8 cellular contexts compared by ENCODE assay signal in genomic region chr7:92404170-92404614, GRCh38. TPM values are rescaled to one million over a fixed set of nuclear protein-coding genes. Genes with fewer than 3 reads are reported as not detected.
DNase-seq lines count a peak whose midpoint lies in the region; ATAC-seq and TF ChIP-seq lines count a peak whose summit lies in the region.

No MANE protein-coding gene starts in this region.

- no peaks in the 10 kb centered on the region for H3K9me3 ChIP-seq in A673 (ENCODE audit: low read depth, low read length, poor library complexity, severe bottlenecking)

- ATAC-seq in activated CD8-positive, alpha-beta T cell treated with anti-CD3 and anti-CD28 coated beads, Interleukin-2, amount 10 ng/mL, durations not matched to agents 7 days and 5 days: peak; percentile 90
- no peak for ATAC-seq in GM18873 (IDR thresholded peaks at IDR 0.05; ENCODE audit: low FRiP score, unreplicated experiment)
- no peak for ATAC-seq in GM21737 (IDR thresholded peaks at IDR 0.05; ENCODE audit: unreplicated experiment)
- no peak for ATAC-seq in HG02973 (IDR thresholded peaks at IDR 0.05; ENCODE audit: unreplicated experiment)

- CTCF ChIA-PET in A673 (lab: Charles Lee): no interaction called here
- CTCF ChIA-PET in activated CD8-positive, alpha-beta T cell treated with anti-CD3 and anti-CD28 coated beads, Interleukin-2, amount 10 ng/mL, durations not matched to agents 7 days and 5 days (lab: Charles Lee): interaction anchor here (0.9 to 1.5 kb wide), 7 partner anchors 10 to 524 kb away, joined by 3 to 5 read pairs (median 4); partner anchors contain the start of genes GATAD1 and MTERF1

- H3K4me1 Mint-ChIP-seq in activated CD8-positive, alpha-beta T cell treated with anti-CD3 and anti-CD28 coated beads, Interleukin-2, amount 10 ng/mL, durations not matched to agents 7 days and 5 days (ENCODE audit: low read depth): peaks cover 25% of the 10 kb centered on the region

- no TSS peak for BruUV-seq in A673 (replicated peaks; lab: Mats Ljungman, UMichigan)

- H3K36me3 Mint-ChIP-seq in activated CD8-positive, alpha-beta T cell treated with anti-CD3 and anti-CD28 coated beads, Interleukin-2, amount 10 ng/mL, durations not matched to agents 7 days and 5 days (ENCODE audit: low read depth): peaks cover 26% of the 10 kb centered on the region

- H3K27ac Mint-ChIP-seq in activated CD8-positive, alpha-beta T cell treated with anti-CD3 and anti-CD28 coated beads, Interleukin-2, amount 10 ng/mL, durations not matched to agents 7 days and 5 days: peak overlapping the region; percentile 60

- DNase-seq in A673 (ENCODE audit: low spot score) (no peak), Kasumi-1 (lab: John Stamatoyannopoulos, UW) (peak; percentile 46 to 50), iPS-NIHi7 (ENCODE audit: extremely low spot score) (peak; percentile 29), mucosa of gallbladder (ENCODE audit: low spot score) (no peak)
- peak; percentile 83 for DNase-seq in activated CD8-positive, alpha-beta T cell treated with anti-CD3 and anti-CD28 coated beads, Interleukin-2, amount 10 ng/mL, durations not matched to agents 7 days and 5 days

- H3K4me1 ChIP-seq in A673 (ENCODE audit: insufficient read depth, low read length, poor library complexity, severe bottlenecking): no peaks in the 10 kb centered on the region

- no peaks in the 10 kb centered on the region for H3K27me3 Mint-ChIP-seq in activated CD8-positive, alpha-beta T cell treated with anti-CD3 and anti-CD28 coated beads, Interleukin-2, amount 10 ng/mL, durations not matched to agents 7 days and 5 days (ENCODE audit: low read depth)

- H3K9me3 Mint-ChIP-seq in activated CD8-positive, alpha-beta T cell treated with anti-CD3 and anti-CD28 coated beads, Interleukin-2, amount 10 ng/mL, durations not matched to agents 7 days and 5 days (ENCODE audit: insufficient read depth): no peaks in the 10 kb centered on the region

- intact Hi-C loops in A673 (cut with micrococcal nuclease; ENCODE audit: unreplicated experiment): no loop called here

- H3K4me3 ChIP-seq in A673 (ENCODE audit: low read depth, low read length, poor library complexity, severe bottlenecking): no peak overlapping the region

- no peak overlapping the region for H3K27ac ChIP-seq in A673 (ENCODE audit: low read depth, low read length, poor library complexity, severe bottlenecking)

- peak; percentile 24; the same call in 1 of the 2 replicates for TF ChIP-seq CTCF in A673 (conservative IDR thresholded peaks at IDR 0.05; ENCODE audit: low read depth, low read length)

- H3K27me3 ChIP-seq in A673 (replicated peaks; ENCODE audit: insufficient read depth, low read depth, low read length, poor library complexity): no peaks in the 10 kb centered on the region

- POLR2A ChIA-PET in A673 (lab: Charles Lee; ENCODE audit: low non-redundant PET): no interaction called here
- POLR2A ChIA-PET in activated CD8-positive, alpha-beta T cell treated with anti-CD3 and anti-CD28 coated beads, Interleukin-2, amount 10 ng/mL, durations not matched to agents 7 days and 5 days (lab: Charles Lee): no interaction called here

- no peaks in the 10 kb centered on the region for H3K36me3 ChIP-seq in A673 (ENCODE audit: insufficient read depth, low read length, poor library complexity, severe bottlenecking)

- peak overlapping the region; percentile 26 for H3K4me3 Mint-ChIP-seq in activated CD8-positive, alpha-beta T cell treated with anti-CD3 and anti-CD28 coated beads, Interleukin-2, amount 10 ng/mL, durations not matched to agents 7 days and 5 days

RNA-seq across cellular contexts. Expression of gene GATAD1, which starts 43.1 kb away (rescaled TPM):
- total RNA-seq in A673 (2021) (19.4 and 23.3 TPM in 2 replicates), mucosa of gallbladder (36.5 TPM)
- total RNA-seq in activated CD8-positive, alpha-beta T cell treated with anti-CD3 and anti-CD28 coated beads, Interleukin-2, amount 10 ng/mL, durations not matched to agents 7 days and 5 days: 10 to 100 TPM; 11.4 to 12.4 TPM

Comparison
In these comparisons a context has a peak if more than half of its experiments do, and no peak if none do; other contexts are left out.
1. DNase-seq: peak in Kasumi-1 (2 of 2), activated CD8-positive, alpha-beta T cell treated with anti-CD3 and anti-CD28 coated beads, Interleukin-2, amount 10 ng/mL, durations not matched to agents 7 days and 5 days (single experiment) and iPS-NIHi7 (single experiment); none in A673 (single experiment) and mucosa of gallbladder (single experiment).